9 cellular contexts compared by ENCODE assay signal in genomic region chr5:147949711-147950573, GRCh38. TPM values are rescaled to one million over a fixed set of nuclear protein-coding genes. Genes with fewer than 3 reads are reported as not detected.
A peak's percentile ranks its signal among the peaks of the same experiment; 100 is the strongest.
DNase-seq lines count a peak whose midpoint lies in the region; ATAC-seq and TF ChIP-seq lines count a peak whose summit lies in the region.
"Had no signal": no experiment of that assay in that cellular context is flagged by ENCODE, and none has a peak within 500 bp of the region (broad histone marks: within the 10 kb centered on the region; RNA-seq: fewer than 3 reads in every experiment).

No MANE protein-coding gene starts in this region.

- H3K4me3 ChIP-seq in suprapubic skin, result no peak overlapping the region

- H3K36me3 ChIP-seq in suprapubic skin, result no peaks in the 10 kb centered on the region

- ATAC-seq in GM21576 (IDR thresholded peaks at IDR 0.05; ENCODE audit: unreplicated experiment), result peak; percentile 67

- no peak for TF ChIP-seq EP300 in suprapubic skin (IDR thresholded peaks at IDR 0.05)

- H3K27ac Mint-ChIP-seq in glutamatergic neuron (ENCODE audit: unreplicated experiment), result peak overlapping the region; percentile 39
- H3K27ac Mint-ChIP-seq: activated B cell treated with CpG ODN at 0.5 μM for 24 hours had no signal

- no peak overlapping the region for H3K27ac ChIP-seq in suprapubic skin

- H3K9me3 ChIP-seq in suprapubic skin, result no peaks in the 10 kb centered on the region

- peaks cover 5% of the 10 kb centered on the region for H3K36me3 Mint-ChIP-seq in glutamatergic neuron (ENCODE audit: unreplicated experiment)

- H3K4me3 Mint-ChIP-seq in glutamatergic neuron (ENCODE audit: unreplicated experiment), result no peak overlapping the region
- H3K4me3 Mint-ChIP-seq: activated B cell treated with CpG ODN at 0.5 μM for 24 hours had no signal

- TF ChIP-seq POLR2A in suprapubic skin (IDR thresholded peaks at IDR 0.05), result no peak

- H3K27me3 Mint-ChIP-seq in glutamatergic neuron (ENCODE audit: unreplicated experiment), result no peaks in the 10 kb centered on the region

- no peaks in the 10 kb centered on the region for H3K4me1 ChIP-seq in suprapubic skin

- DNase-seq in ELR (ENCODE audit: low read depth), result peak; percentile 61
- DNase-seq in LoVo (ENCODE audit: low spot score), result peak; percentile 77
- DNase-seq in SW480 (ENCODE audit: low spot score), result peak; percentile 74
- no peak for DNase-seq in glutamatergic neuron
- DNase-seq in suprapubic skin (ENCODE audit: low spot score in 2 of 2), result no peak
- no peak for DNase-seq in occipital lobe (lab: John Stamatoyannopoulos, UW)
- DNase-seq in activated CD8-positive, alpha-beta memory T cell treated with anti-CD3 and anti-CD28 coated beads, Interleukin-2, amount 50 U/mL, for 4 hours, result no peak
- DNase-seq: activated B cell treated with CpG ODN at 0.5 μM for 24 hours had no signal

- no peaks in the 10 kb centered on the region for H3K4me1 Mint-ChIP-seq in glutamatergic neuron (ENCODE audit: low read depth, unreplicated experiment)
- H3K4me1 Mint-ChIP-seq: activated B cell treated with CpG ODN at 0.5 μM for 24 hours had no signal

- H3K9me3 Mint-ChIP-seq in glutamatergic neuron (ENCODE audit: unreplicated experiment), result peaks cover 3% of the 10 kb centered on the region
- H3K9me3 Mint-ChIP-seq: activated B cell treated with CpG ODN at 0.5 μM for 24 hours had no signal

- no peaks in the 10 kb centered on the region for H3K27me3 ChIP-seq in suprapubic skin

- WGBS in suprapubic skin, result 48% methylated on average over 2 of the region's 2 CpGs

- TF ChIP-seq CTCF in glutamatergic neuron (IDR thresholded peaks at IDR 0.05; ENCODE audit: partially characterized antibody, unreplicated experiment) (peak; percentile 77), suprapubic skin (IDR thresholded peaks at IDR 0.05) (peak; percentile 45 to 55)

RNA-seq across cellular contexts. Expression of gene C5orf46, which starts 43.6 kb away (rescaled TPM):
- total RNA-seq in glutamatergic neuron (ENCODE audit: unreplicated experiment) (not detected), suprapubic skin (100 to 1,000 TPM in 2 of 4 donors, 10 to 100 TPM in 2; 28.2 to 130 (median 86.4) TPM), occipital lobe (not detected)
- total RNA-seq: activated B cell treated with CpG ODN at 0.5 μM for 24 hours had no signal

Comparison
In these comparisons a context has a peak if more than half of its experiments do, and no peak if none do; other contexts are left out.
1. DNase-seq: peak in ELR (single experiment), LoVo (single experiment) and SW480 (single experiment); none in glutamatergic neuron (single experiment), suprapubic skin (0 of 2), occipital lobe (single experiment) and activated CD8-positive, alpha-beta memory T cell treated with anti-CD3 and anti-CD28 coated beads, Interleukin-2, amount 50 U/mL, for 4 hours (single experiment).
2. RNA of gene C5orf46, which starts 43.6 kb away (total RNA-seq): 28.2 to 130 TPM in suprapubic skin; not detected in glutamatergic neuron (single experiment) and not detected in occipital lobe (single experiment); every median in the first group is over 10 times any median in the second.